8 cellular contexts compared by ENCODE assay signal in the genomic region with DNA sequence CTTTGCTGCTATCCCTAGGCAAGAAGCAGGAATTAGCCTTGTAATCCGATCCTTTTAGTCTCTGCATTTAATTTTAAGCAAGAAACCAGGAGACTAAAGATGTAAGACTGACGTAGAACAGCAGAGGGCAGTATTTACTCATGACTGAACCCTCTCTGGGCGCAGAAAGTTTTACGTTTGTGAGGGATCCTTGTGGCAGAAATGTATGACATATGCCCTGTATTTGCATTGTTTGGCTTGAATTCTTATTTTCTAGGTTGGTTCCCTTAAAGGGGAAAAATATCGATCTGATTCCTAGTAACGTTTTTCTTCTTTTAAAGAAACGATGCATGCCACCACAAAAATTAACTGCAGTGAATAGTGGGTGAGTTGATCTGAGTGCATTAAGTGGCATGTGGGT. TPM values are rescaled to one million over a fixed set of nuclear protein-coding genes. Genes with fewer than 3 reads are reported as not detected.
DNase-seq lines count a peak whose midpoint lies in the region; ATAC-seq and TF ChIP-seq lines count a peak whose summit lies in the region.

No MANE protein-coding gene starts in this region.

- H3K9ac ChIP-seq in GM23248 (no peak overlapping the region), OCI-LY1 (ENCODE audit: low read length) (no peak overlapping the region)

- H3K4me1 ChIP-seq in cardiac muscle cell (ENCODE audit: low read depth), result peaks cover 5% of the 10 kb centered on the region
- H3K4me1 ChIP-seq in GM23248 (ENCODE audit: insufficient read depth), result peaks cover 20% of the 10 kb centered on the region
- no peaks in the 10 kb centered on the region for H3K4me1 ChIP-seq in OCI-LY1 (ENCODE audit: insufficient read depth, low read length, severe bottlenecking)

- ATAC-seq in left ventricle myocardium superior, result no peak

- H3K27me3 ChIP-seq in cardiac muscle cell (no peaks in the 10 kb centered on the region), GM23248 (replicated peaks; ENCODE audit: insufficient read depth) (no peaks in the 10 kb centered on the region), OCI-LY1 (ENCODE audit: insufficient read depth, low read length) (no peaks in the 10 kb centered on the region), brain microvascular endothelial cell (replicated peaks) (no peaks in the 10 kb centered on the region)

- peak overlapping the region; percentile 25; the same call in 1 of the 2 replicates for H2AFZ ChIP-seq in GM23248
- H2AFZ ChIP-seq in OCI-LY1 (ENCODE audit: low read length), result no peak overlapping the region

- no peaks in the 10 kb centered on the region for H4K20me1 ChIP-seq in GM23248 (ENCODE audit: insufficient read depth)
- no peaks in the 10 kb centered on the region for H4K20me1 ChIP-seq in OCI-LY1 (ENCODE audit: insufficient read depth, low read length)

- H3F3A ChIP-seq in GM23248 (ENCODE audit: insufficient read depth), result peaks cover 11% of the 10 kb centered on the region; the same call in 1 of the 2 replicates
- H3F3A ChIP-seq in OCI-LY1 (ENCODE audit: insufficient read depth, low read length), result no peaks in the 10 kb centered on the region

- H3K9me3 ChIP-seq in cardiac muscle cell (ENCODE audit: low read depth) (no peaks in the 10 kb centered on the region), GM23248 (ENCODE audit: low read depth) (no peaks in the 10 kb centered on the region), OCI-LY1 (ENCODE audit: low read length) (no peaks in the 10 kb centered on the region)

- H3K4me3 ChIP-seq in cardiac muscle cell, result no peak overlapping the region
- peak overlapping the region; percentile 92; the same call in 1 of the 2 replicates for H3K4me3 ChIP-seq in GM23248
- no peak overlapping the region for H3K4me3 ChIP-seq in OCI-LY1 (ENCODE audit: low read depth, low read length, poor library complexity, severe bottlenecking)
- no peak overlapping the region for H3K4me3 ChIP-seq in brain microvascular endothelial cell (ENCODE audit: low read depth, low read length)

- intact Hi-C loops in left ventricle myocardium superior (cut with micrococcal nuclease), result loop anchor here (10.0 kb wide), 1 partner anchor 121 kb away; no protein-coding TSS in a partner anchor

- DNase-seq in cardiac muscle cell (ENCODE audit: low read depth in 1 of 2, low spot score in 1 of 2), result peak; percentile 89 to 94
- no peak for DNase-seq in left ventricle myocardium superior
- peak; percentile 91 for DNase-seq in GM23248
- DNase-seq in Kasumi-1 (lab: John Stamatoyannopoulos, UW), result peak; percentile 94 to 96
- DNase-seq in brain microvascular endothelial cell, result peak; percentile 90
- peak; percentile 93 for DNase-seq in kidney glomerular epithelial cell (lab: John Stamatoyannopoulos, UW)
- DNase-seq in superior temporal gyrus (ENCODE audit: extremely low spot score), result peak; percentile 98

- H3K9me2 ChIP-seq in GM23248 (ENCODE audit: insufficient read depth) (no peaks in the 10 kb centered on the region), OCI-LY1 (ENCODE audit: low read depth, low read length) (no peaks in the 10 kb centered on the region)

- H3K4me2 ChIP-seq in GM23248 (ENCODE audit: unreplicated experiment) (peak overlapping the region; percentile 96), OCI-LY1 (ENCODE audit: low read length) (no peak overlapping the region)

- H3K36me3 ChIP-seq in cardiac muscle cell (no peaks in the 10 kb centered on the region), GM23248 (ENCODE audit: low read depth) (no peaks in the 10 kb centered on the region), OCI-LY1 (ENCODE audit: insufficient read depth, low read length) (no peaks in the 10 kb centered on the region), brain microvascular endothelial cell (replicated peaks) (no peaks in the 10 kb centered on the region)

- WGBS in GM23248 (ENCODE audit: low coverage in 1 of 2, low lambda C conversion rate in 2 of 2, missing lambda C conversion rate in 2 of 2), 2 experiments, result 5 to 7% methylated on average over 7 of the region's 7 CpGs

- in situ Hi-C loops in GM23248 (cut with MboI) (loop anchor here (10.0 to 25.0 kb wide), 2 partner anchors 421 to 1299 kb away; no protein-coding TSS in a partner anchor), brain microvascular endothelial cell (cut with HindIII; ENCODE audit: low pct_ligation_motif_present, low sequenced_read_pairs) (loop anchor here (25.0 kb wide), 1 partner anchor 449 kb away; no protein-coding TSS in a partner anchor)

- TF ChIP-seq CTCF in cardiac muscle cell (IDR thresholded peaks at IDR 0.05; ENCODE audit: low read depth, low read length) (peak; percentile 76), OCI-LY1 (IDR thresholded peaks at IDR 0.05; ENCODE audit: low read length) (peak; percentile 83), brain microvascular endothelial cell (IDR thresholded peaks at IDR 0.05; ENCODE audit: low read depth, low read length, missing control alignments) (peak; percentile 78)

- H3K79me2 ChIP-seq in GM23248 (ENCODE audit: insufficient read depth) (peaks cover 27% of the 10 kb centered on the region), OCI-LY1 (ENCODE audit: insufficient read depth, low read length) (no peaks in the 10 kb centered on the region)

- H3K27ac ChIP-seq in cardiac muscle cell, result no peak overlapping the region
- H3K27ac ChIP-seq in GM23248, result peak overlapping the region; percentile 65; the same call in 1 of the 2 replicates
- H3K27ac ChIP-seq in OCI-LY1 (ENCODE audit: low read depth, low read length, poor library complexity, severe bottlenecking), result no peak overlapping the region
- no peak overlapping the region for H3K27ac ChIP-seq in brain microvascular endothelial cell

RNA-seq across cellular contexts. Expression of gene FAT4, which starts 1.3 kb away (rescaled TPM):
- 4.5 and 5.6 TPM in 2 replicates for total RNA-seq in cardiac muscle cell
- 0.54 and 1.0 TPM in 2 replicates for polyA plus RNA-seq in cardiac muscle cell
- total RNA-seq in left ventricle myocardium superior, result 6.1 TPM
- total RNA-seq in GM23248 (2014; rRNA removed; shearing (Covaris generic)), result 22.0 and 22.4 TPM in 2 replicates
- polyA plus RNA-seq in GM23248 (2016; fragmentation: Nextera tagmentation; extraction: Ambion mirVana), result 2.1 and 2.4 TPM in 2 replicates
